ENCODE assay signal across 9 cellular contexts in genomic region chr16:23510154-23510914, GRCh38. TPM values are rescaled to one million over a fixed set of nuclear protein-coding genes. Genes with fewer than 3 reads are reported as not detected.
A peak's percentile ranks its signal among the peaks of the same experiment; 100 is the strongest.
DNase-seq lines count a peak whose midpoint lies in the region; ATAC-seq, FAIRE-seq and TF ChIP-seq lines count a peak whose summit lies in the region.
"Had no signal": no experiment of that assay in that cellular context is flagged by ENCODE, and none has a peak within 500 bp of the region (broad histone marks: within the 10 kb centered on the region; RNA-seq: fewer than 3 reads in every experiment).

Gene GGA2 (minus strand): TSS chr16:23510494. CDS start chr16:23510411, 83 bp downstream.

- peak; percentile 68 for FAIRE-seq in GM19239 (lab: Jason Lieb, UNC)
- FAIRE-seq: TTC549 had no signal

- peak; percentile 74 for ATAC-seq in HG03460 (IDR thresholded peaks at IDR 0.05; ENCODE audit: unreplicated experiment)

- TF ChIP-seq POLR2A in lower leg skin (IDR thresholded peaks at IDR 0.05), result peak in 1 of 2 donors; percentile 24

- TF ChIP-seq CTCF in BE2C (IDR thresholded peaks at IDR 0.05; ENCODE audit: low read depth, low read length) (no peak), dorsolateral prefrontal cortex (IDR thresholded peaks at IDR 0.05 in 54 of 56, conservative IDR thresholded peaks at IDR 0.05 in 2 of 56; ENCODE audit: low read depth in 1 of 56, partially characterized antibody in 56 of 56) (peak in 24 of 56 donors; percentile 3 to 70 (median 22)), lower leg skin (IDR thresholded peaks at IDR 0.05) (no peak)

- intact Hi-C loops in dorsolateral prefrontal cortex (cut with DNase I), result loop anchor here in 1 of 2 donors (5.0 kb wide), 1 partner anchor 47 kb away; the partner anchor contains the start of genes EARS2 and UBFD1
- intact Hi-C loops in lower leg skin (cut with DNase I; ENCODE audit: low total_unique reads), result no loop called here

- H3K9me3 ChIP-seq in BE2C, result no peaks in the 10 kb centered on the region

- no peaks in the 10 kb centered on the region for H3K4me1 ChIP-seq in BE2C

- H3K36me3 ChIP-seq in BE2C, result peaks cover 3% of the 10 kb centered on the region; the same call in 1 of the 2 replicates

- peak; percentile 89 for DNase-seq in BE2C
- DNase-seq in GM19239 (ENCODE audit: insufficient read length, low spot score), result peak; percentile 72
- peak; percentile 71 for DNase-seq in NCI-H748 treated with DMSO at 0.1 percent for 48 hours (lab: John Stamatoyannopoulos, UW)
- DNase-seq in activated CD4-positive, alpha-beta T cell treated with anti-CD3 and anti-CD28 coated beads, Interleukin-2, amount 50 U/mL, for 48 hours, result peak; percentile 79 to 83
- peak; percentile 69 to 88 (median 80) for DNase-seq in dorsolateral prefrontal cortex
- DNase-seq in lower leg skin (ENCODE audit: low spot score in 2 of 2), result peak; percentile 78 to 97
- peak; percentile 81 for DNase-seq in stimulated activated CD4-positive, alpha-beta T cell treated with anti-CD3 and anti-CD28 coated beads, Interleukin-4, amount 100 ng/mL, for 24 hours

- H3K27me3 ChIP-seq in BE2C (no peaks in the 10 kb centered on the region), dorsolateral prefrontal cortex (no peaks in the 10 kb centered on the region)

- H3K4me3 ChIP-seq in BE2C (ENCODE audit: low read depth, low read length) (peak within 1 kb of the TSS; percentile 97), dorsolateral prefrontal cortex (peak within 1 kb of the TSS; percentile 61 to 95 (median 76)), lower leg skin (ENCODE audit: low read depth, poor library complexity, severe bottlenecking) (peak within 1 kb of the TSS; percentile 63)

- H3K27ac ChIP-seq in dorsolateral prefrontal cortex, result peak within 1 kb of the TSS in 54 of 59 donors; percentile 11 to 93 (median 76)

- 0 to 1% methylated on average over 36 to 71 of the region's 72 CpGs for WGBS in lower leg skin, 2 donors

RNA-seq across cellular contexts. Expression of gene GGA2, which starts in this region (rescaled TPM):
- 41.1 TPM for polyA plus RNA-seq in BE2C (2012; ENCODE audit: insufficient read depth, insufficient read length, low read depth)
- total RNA-seq in dorsolateral prefrontal cortex (100 to 1,000 TPM in 19 of 120 experiments, 10 to 100 TPM in 101; 46.0 to 124 (median 85.7) TPM), lower leg skin (10 to 100 TPM; 40.7 to 80.4 (median 61.4) TPM)

Comparison
In these comparisons a context has a peak if more than half of its experiments do, and no peak if none do; other contexts are left out.
1. Peak in every context shown above with its lines: DNase-seq, ATAC-seq, H3K4me3 ChIP-seq and H3K27ac ChIP-seq.